Comparison of ENCODE assay signal across 15 cellular contexts in genomic region chr1:155191904-155192303, GRCh38. TPM values are rescaled to one million over a fixed set of nuclear protein-coding genes. Genes with fewer than 3 reads are reported as not detected.
A peak's percentile ranks its signal among the peaks of the same experiment; 100 is the strongest.
DNase-seq lines count a peak whose midpoint lies in the region; ATAC-seq, FAIRE-seq and TF ChIP-seq lines count a peak whose summit lies in the region.
"Had no signal": no experiment of that assay in that cellular context is flagged by ENCODE, and none has a peak within 500 bp of the region (broad histone marks: within the 10 kb centered on the region; RNA-seq: fewer than 3 reads in every experiment).

No MANE protein-coding gene starts in this region.

- ATAC-seq in pancreas (peak in 1 of 4 donors; percentile 1), sciatic nerve (no peak), GM18511 (IDR thresholded peaks at IDR 0.05; ENCODE audit: unreplicated experiment) (no peak)

- intact Hi-C loops in pancreas (cut with DNase I), result no loop called here
- intact Hi-C loops in sciatic nerve (cut with DNase I), result no loop called here

- H3K27me3 Mint-ChIP-seq in CD8-positive, alpha-beta memory T cell, result no peaks in the 10 kb centered on the region

- no peak for FAIRE-seq in pancreas (lab: Jason Lieb, UNC)

- POLR2A ChIA-PET in CD8-positive, alpha-beta memory T cell (lab: Charles Lee), result interaction anchor here (0.6 to 3.1 kb wide), 2 partner anchors 17 to 63 kb away, joined by 6 to 16 read pairs; no protein-coding TSS in a partner anchor
- POLR2A ChIA-PET in RWPE1 (lab: Yijun Ruan, JAX; ENCODE audit: low non-redundant PET), result no interaction called here

- peak overlapping the region in 5 of 7 donors; percentile 21 to 65 (median 46) for H3K4me3 Mint-ChIP-seq in CD8-positive, alpha-beta memory T cell

- H3K36me3 ChIP-seq in CD8-positive, alpha-beta memory T cell (ENCODE audit: insufficient read depth, low read length), result no peaks in the 10 kb centered on the region
- H3K36me3 ChIP-seq in esophagus (ENCODE audit: control insufficient read depth in 2 of 2, insufficient read depth in 2 of 2, low read length in 1 of 2) (peaks cover 0 to 5% of the 10 kb centered on the region in 2 donors), pancreas (no peaks in the 10 kb centered on the region)
- H3K36me3 ChIP-seq: thyroid gland had no signal

- H3K4me1 Mint-ChIP-seq in CD8-positive, alpha-beta memory T cell, result peaks cover 31 to 45% (median 31%) of the 10 kb centered on the region in 3 donors

- 78 to 88% methylated on average over 16 to 17 of the region's 17 CpGs for WGBS in esophagus, 2 donors
- WGBS in pancreas, 2 donors, result 46 to 48% methylated on average over 15 to 17 of the region's 17 CpGs

- TF ChIP-seq CTCF in RWPE1 (conservative IDR thresholded peaks at IDR 0.05; ENCODE audit: low read depth), result no peak
- no peak for TF ChIP-seq CTCF in pancreas (IDR thresholded peaks at IDR 0.05)

- H3K4me1 ChIP-seq in CD8-positive, alpha-beta memory T cell (ENCODE audit: insufficient read depth, low read length), result peaks cover 24% of the 10 kb centered on the region
- H3K4me1 ChIP-seq in esophagus (ENCODE audit: control insufficient read depth in 2 of 2, insufficient read depth in 2 of 2, low read length in 1 of 2) (peaks cover 5 to 15% of the 10 kb centered on the region in 2 donors), pancreas (peaks cover 11 to 17% (median 12%) of the 10 kb centered on the region in 3 donors)

- CTCF ChIA-PET in CD8-positive, alpha-beta memory T cell (lab: Charles Lee), result interaction anchor here (1.1 to 1.8 kb wide), 2 partner anchors 11 to 15 kb away, joined by 4 read pairs; no protein-coding TSS in a partner anchor
- CTCF ChIA-PET in RWPE1 (lab: Yijun Ruan, JAX), result interaction anchor here (0.9 to 2.6 kb wide), 2 partner anchors 15 to 19 kb away, joined by 3 to 15 read pairs; partner anchors contain the start of gene KRTCAP2

- H3K9me3 Mint-ChIP-seq in CD8-positive, alpha-beta memory T cell, result no peaks in the 10 kb centered on the region

- peak overlapping the region; percentile 49 for H3K27ac ChIP-seq in CD8-positive, alpha-beta memory T cell (ENCODE audit: low read depth, low read length)
- H3K27ac ChIP-seq in RWPE1 (peak overlapping the region; percentile 99), esophagus (ENCODE audit: low read depth in 2 of 2, low read length in 1 of 2) (peak overlapping the region; percentile 98), pancreas (peak overlapping the region; percentile 74 to 94 (median 85))

- H3K36me3 Mint-ChIP-seq in CD8-positive, alpha-beta memory T cell, result no peaks in the 10 kb centered on the region

- no peaks in the 10 kb centered on the region for H3K27me3 ChIP-seq in CD8-positive, alpha-beta memory T cell (ENCODE audit: insufficient read depth, low read length, poor library complexity, severe bottlenecking)
- H3K27me3 ChIP-seq in esophagus (ENCODE audit: control insufficient read depth in 1 of 2, insufficient read depth in 2 of 2, low read length in 2 of 2) (no peaks in the 10 kb centered on the region), pancreas (no peaks in the 10 kb centered on the region)
- H3K27me3 ChIP-seq: dorsolateral prefrontal cortex, thyroid gland had no signal

- H3K27ac Mint-ChIP-seq in CD8-positive, alpha-beta memory T cell, result peak overlapping the region in 7 of 8 donors; percentile 38 to 89 (median 60)

- H3K4me3 ChIP-seq in CD8-positive, alpha-beta memory T cell (ENCODE audit: low read length), result no peak overlapping the region
- H3K4me3 ChIP-seq in esophagus (ENCODE audit: low read depth in 1 of 2, low read length in 2 of 2) (peak overlapping the region in 1 of 2 donors; percentile 48), pancreas (peak overlapping the region in 3 of 4 donors; percentile 23 to 50 (median 46))
- H3K4me3 ChIP-seq: dorsolateral prefrontal cortex, HAP-1, thyroid gland had no signal

- H3K9me3 ChIP-seq in CD8-positive, alpha-beta memory T cell (ENCODE audit: low read length), result no peaks in the 10 kb centered on the region
- no peaks in the 10 kb centered on the region for H3K9me3 ChIP-seq in esophagus (ENCODE audit: control insufficient read depth in 2 of 2, insufficient read depth in 1 of 2, low read depth in 1 of 2, low read length in 1 of 2)
- no peaks in the 10 kb centered on the region for H3K9me3 ChIP-seq in pancreas
- H3K9me3 ChIP-seq: HAP-1, thyroid gland had no signal

- peak in 1 of 5 donors; percentile 51 for DNase-seq in CD8-positive, alpha-beta memory T cell
- DNase-seq in RWPE1 (ENCODE audit: low spot score), result no peak
- DNase-seq in pancreas, result peak in 5 of 6 donors; percentile 53 to 87 (median 55)
- DNase-seq in germinal center (ENCODE audit: low spot score), result no peak
- DNase-seq in sciatic nerve (ENCODE audit: low spot score), result no peak
- no peak for DNase-seq in stimulated activated CD4-positive, alpha-beta T cell treated with anti-CD3 and anti-CD28 coated beads, Interleukin-4, amount 100 ng/mL, for 1 hour
- DNase-seq: Karpas-422; NCI-H510A; occipital lobe; stimulated activated CD4-positive, alpha-beta T cell treated with anti-CD3 and anti-CD28 coated beads, Interleukin-2, amount 100 ng/mL, for 48 hours; thyroid gland had no signal

RNA-seq across cellular contexts. Expression of gene THBS3, which starts 15.8 kb away (rescaled TPM):
- total RNA-seq in CD8-positive, alpha-beta memory T cell, result 1 to 10 TPM; 7.8 to 7.9 TPM
- polyA plus RNA-seq in CD8-positive, alpha-beta memory T cell, result 2.9 TPM
- 10 to 100 TPM; 12.9 to 41.5 TPM for polyA plus RNA-seq in esophagus
- 10 to 100 TPM in 5 of 6 donors, 1 to 10 TPM in 1; 9.9 to 31.1 (median 14.6) TPM for total RNA-seq in pancreas
- polyA plus RNA-seq in pancreas, result 10 to 100 TPM; 69.1 to 78.6 TPM
- 58.8 TPM for total RNA-seq in sciatic nerve

RNA-seq across cellular contexts. Expression of gene MTX1, which starts 16.6 kb away (rescaled TPM):
- total RNA-seq in CD8-positive, alpha-beta memory T cell, result 10 to 100 TPM; 67.6 to 73.2 TPM
- 43.7 TPM for polyA plus RNA-seq in CD8-positive, alpha-beta memory T cell
- polyA plus RNA-seq in esophagus (10 to 100 TPM; 43.6 to 51.4 TPM), pancreas (10 to 100 TPM; 34.3 to 36.8 TPM)
- total RNA-seq in pancreas (10 to 100 TPM; 10.7 to 18.4 (median 15.7) TPM), sciatic nerve (20.0 TPM)

RNA-seq across cellular contexts. Expression of gene TRIM46, which starts 18.3 kb away (rescaled TPM):
- total RNA-seq in CD8-positive, alpha-beta memory T cell, result 1 to 10 TPM; 6.4 to 7.3 TPM
- polyA plus RNA-seq in CD8-positive, alpha-beta memory T cell, result 0.99 TPM
- polyA plus RNA-seq in esophagus (under 1 TPM; 0.19 to 0.47 TPM), pancreas (1 to 10 TPM; 1.2 to 4.1 TPM)
- total RNA-seq in pancreas (under 1 TPM; 0.19 to 0.59 (median 0.33) TPM), sciatic nerve (4.8 TPM)

RNA-seq across cellular contexts. Expression of gene KRTCAP2, which starts 18.8 kb away (rescaled TPM):
- total RNA-seq in CD8-positive, alpha-beta memory T cell, result 100 to 1,000 TPM; 181 to 207 TPM
- polyA plus RNA-seq in CD8-positive, alpha-beta memory T cell, result 576 TPM
- polyA plus RNA-seq in esophagus, result 100 to 1,000 TPM; 161 to 260 TPM
- 100 to 1,000 TPM in 4 of 6 donors, 10 to 100 TPM in 2; 91.8 to 119 (median 102) TPM for total RNA-seq in pancreas
- polyA plus RNA-seq in pancreas, result 100 to 1,000 TPM; 182 to 238 TPM
- total RNA-seq in sciatic nerve, result 162 TPM

RNA-seq across cellular contexts. Expression of gene DPM3, which starts 51.6 kb away (rescaled TPM):
- 10 to 100 TPM; 38.9 to 40.9 TPM for total RNA-seq in CD8-positive, alpha-beta memory T cell
- 120 TPM for polyA plus RNA-seq in CD8-positive, alpha-beta memory T cell
- polyA plus RNA-seq in esophagus (100 to 1,000 TPM; 103 to 248 TPM), pancreas (100 to 1,000 TPM; 211 to 227 TPM)
- total RNA-seq in pancreas (10 to 100 TPM; 39.4 to 46.5 (median 42.3) TPM), sciatic nerve (75.3 TPM)

Comparison
In these comparisons a context has a peak if more than half of its experiments do, and no peak if none do; other contexts are left out.
1. DNase-seq: peak in pancreas (5 of 6); none in RWPE1 (single experiment), germinal center (single experiment), sciatic nerve (single experiment) and stimulated activated CD4-positive, alpha-beta T cell treated with anti-CD3 and anti-CD28 coated beads, Interleukin-4, amount 100 ng/mL, for 1 hour (single experiment).
2. H3K27ac ChIP-seq: peak in every context shown above with its lines; median percentile 99 in RWPE1; 98 in esophagus; 85 in pancreas; 49 in CD8-positive, alpha-beta memory T cell.